8 cellular contexts compared by ENCODE assay signal in genomic region chrX:103404225-103405008, GRCh38. TPM values are rescaled to one million over a fixed set of nuclear protein-coding genes. Genes with fewer than 3 reads are reported as not detected.
DNase-seq lines count a peak whose midpoint lies in the region; ATAC-seq and TF ChIP-seq lines count a peak whose summit lies in the region.

No MANE protein-coding gene starts in this region.

- TF ChIP-seq POLR2A in body of pancreas (IDR thresholded peaks at IDR 0.05): peak in 2 of 3 donors; percentile 26 to 32

- no peaks in the 10 kb centered on the region for H3K9me3 ChIP-seq in ES-I3 (ENCODE audit: control insufficient read depth, insufficient read depth, low read length)
- H3K9me3 ChIP-seq in HUES48 (ENCODE audit: control insufficient read depth, insufficient read depth, low read length): no peaks in the 10 kb centered on the region
- H3K9me3 ChIP-seq in SJSA1 (replicated peaks): no peaks in the 10 kb centered on the region
- no peaks in the 10 kb centered on the region for H3K9me3 ChIP-seq in body of pancreas
- H3K9me3 ChIP-seq in iPS-20b (ENCODE audit: insufficient read depth, low read depth, low read length): no peaks in the 10 kb centered on the region
- no peaks in the 10 kb centered on the region for H3K9me3 ChIP-seq in skeletal muscle satellite cell (replicated peaks; ENCODE audit: low read length)

- DNase-seq in SJSA1 (ENCODE audit: low read depth in 1 of 2, low spot score in 2 of 2): peak; percentile 73 to 80
- DNase-seq in body of pancreas: peak; percentile 68 to 84 (median 76)
- DNase-seq in mesenteric fat pad (ENCODE audit: low spot score): no peak

- ATAC-seq in GM21619 (IDR thresholded peaks at IDR 0.05; ENCODE audit: unreplicated experiment) (peak; percentile 99), body of pancreas (peak; percentile 96)

- intact Hi-C loops in body of pancreas (cut with DNase I): no loop called here

- H3K4me1 ChIP-seq in ES-I3 (ENCODE audit: insufficient read depth, low read length) (no peaks in the 10 kb centered on the region), HUES48 (ENCODE audit: control insufficient read depth, insufficient read depth, low read length) (peaks cover 8% of the 10 kb centered on the region), SJSA1 (replicated peaks) (peaks cover 6% of the 10 kb centered on the region), body of pancreas (no peaks in the 10 kb centered on the region), iPS-20b (ENCODE audit: insufficient read depth, low read length) (no peaks in the 10 kb centered on the region), skeletal muscle satellite cell (ENCODE audit: control insufficient read depth, insufficient read depth, low read length) (peaks cover 15% of the 10 kb centered on the region)

- WGBS in body of pancreas, 2 donors: 1 to 2% methylated on average over 8 to 19 of the region's 19 CpGs

- H3K27me3 ChIP-seq in HUES48 (ENCODE audit: control insufficient read depth, insufficient read depth, low read length) (peaks cover 42% of the 10 kb centered on the region), SJSA1 (replicated peaks) (no peaks in the 10 kb centered on the region), body of pancreas (no peaks in the 10 kb centered on the region), iPS-20b (ENCODE audit: insufficient read depth, low read length) (peaks cover 37% of the 10 kb centered on the region), skeletal muscle satellite cell (ENCODE audit: control insufficient read depth, insufficient read depth, low read length) (peaks cover 4% of the 10 kb centered on the region)

- H3K36me3 ChIP-seq in ES-I3 (ENCODE audit: insufficient read depth, low read length) (peaks cover under 1% of the 10 kb centered on the region), HUES48 (ENCODE audit: control insufficient read depth, insufficient read depth, low read length) (peaks cover 13% of the 10 kb centered on the region; the same call in 1 of the 2 replicates), SJSA1 (no peaks in the 10 kb centered on the region), body of pancreas (replicated peaks in 1 of 2; ENCODE audit: insufficient read depth in 1 of 2, low read depth in 2 of 2) (no peaks in the 10 kb centered on the region), iPS-20b (ENCODE audit: insufficient read depth, low read depth, low read length) (no peaks in the 10 kb centered on the region; the same call in 1 of the 2 replicates), skeletal muscle satellite cell (ENCODE audit: insufficient read depth, low read length) (no peaks in the 10 kb centered on the region)

- TF ChIP-seq CTCF in body of pancreas (IDR thresholded peaks at IDR 0.05): no peak

- peak overlapping the region; percentile 74 for H3K4me2 ChIP-seq in skeletal muscle satellite cell (ENCODE audit: low read length)

- H3K4me3 ChIP-seq in HUES48 (ENCODE audit: low read depth, low read length) (peak overlapping the region; percentile 81), SJSA1 (peak overlapping the region; percentile 42), body of pancreas (peak overlapping the region in 1 of 2 donors; percentile 32), iPS-20b (ENCODE audit: low read length) (peak overlapping the region; percentile 93), skeletal muscle satellite cell (ENCODE audit: low read length) (peak overlapping the region; percentile 65)

- peak overlapping the region; percentile 45 for H3K27ac ChIP-seq in HUES48 (ENCODE audit: low read depth, low read length)
- H3K27ac ChIP-seq in SJSA1: peak overlapping the region; percentile 62
- peak overlapping the region in 2 of 4 donors; percentile 26 to 53 for H3K27ac ChIP-seq in body of pancreas
- H3K27ac ChIP-seq in iPS-20b (ENCODE audit: low read length): peak overlapping the region; percentile 64

- H3K9ac ChIP-seq in ES-I3 (ENCODE audit: low read depth, low read length) (peak overlapping the region; percentile 88), HUES48 (ENCODE audit: low read depth, low read length) (peak overlapping the region; percentile 74), iPS-20b (ENCODE audit: low read depth, low read length) (peak overlapping the region; percentile 87; the same call in 1 of the 2 replicates), skeletal muscle satellite cell (ENCODE audit: low read depth, low read length) (peak overlapping the region; percentile 75)

RNA-seq across cellular contexts. Expression of gene BEX3, which starts 28.1 kb away (rescaled TPM):
- 303 and 319 TPM in 2 replicates for total RNA-seq in SJSA1 (2014; rRNA removed; shearing (Covaris generic))
- total RNA-seq in body of pancreas: 10 to 100 TPM; 71.9 to 77.3 TPM
- 144 and 217 TPM in 2 replicates for total RNA-seq in skeletal muscle satellite cell (2012; rRNA removed)
- 63.9 TPM for total RNA-seq in mesenteric fat pad

RNA-seq across cellular contexts. Expression of gene TCEAL9, which starts 48.1 kb away (rescaled TPM):
- total RNA-seq in SJSA1 (2014; rRNA removed; shearing (Covaris generic)): 171 and 277 TPM in 2 replicates
- 10 to 100 TPM; 22.3 to 37.9 TPM for total RNA-seq in body of pancreas
- total RNA-seq in skeletal muscle satellite cell (2012; rRNA removed): 118 and 139 TPM in 2 replicates
- 48.1 TPM for total RNA-seq in mesenteric fat pad
